In the genomic region with DNA sequence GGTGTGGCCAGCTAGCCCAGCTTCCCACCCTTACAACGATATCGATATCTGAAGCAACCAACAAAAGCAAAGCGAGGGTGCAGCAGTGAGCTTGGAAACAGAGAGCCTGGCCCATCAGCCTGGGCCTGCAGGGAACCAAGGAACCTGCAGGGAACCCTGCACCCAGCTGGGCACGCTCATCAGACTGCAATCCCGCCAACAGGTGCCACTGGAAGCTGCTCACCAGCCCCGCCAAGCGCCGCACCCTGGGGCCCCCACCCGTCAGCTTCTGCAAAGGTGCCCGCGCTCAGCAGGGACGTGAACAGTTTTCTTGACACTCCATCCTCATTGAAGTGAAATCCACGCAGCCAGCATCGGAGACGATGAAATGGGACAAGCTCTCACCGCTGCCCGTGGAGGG, we compare ENCODE assay signal across 19 cellular contexts.
DNase-seq lines count a peak whose midpoint lies in the region; TF ChIP-seq lines count a peak whose summit lies in the region.
"Had no signal": no experiment of that assay in that cellular context is flagged by ENCODE, and none has a peak within 500 bp of the region (broad histone marks: within the 10 kb centered on the region; RNA-seq: fewer than 3 reads in every experiment).

No MANE protein-coding gene starts in this region.

- no peaks in the 10 kb centered on the region for H3K36me3 ChIP-seq in SJCRH30

- no peak for TF ChIP-seq CTCF in glutamatergic neuron (IDR thresholded peaks at IDR 0.05; ENCODE audit: partially characterized antibody, unreplicated experiment)

- DNase-seq in NCI-H82 (lab: John Stamatoyannopoulos, UW) = peak; percentile 48
- DNase-seq in NCI-H82 treated with DMSO at 0.1 percent for 48 hours (lab: John Stamatoyannopoulos, UW; ENCODE audit: unreplicated experiment) = no peak
- peak; percentile 51 for DNase-seq in COR-L47 (lab: John Stamatoyannopoulos, UW)
- peak; percentile 54 for DNase-seq in NCI-H2171 (lab: John Stamatoyannopoulos, UW)
- DNase-seq in glutamatergic neuron = no peak
- DNase-seq in SJCRH30 = no peak
- no peak for DNase-seq in UCSD-AML1 (lab: John Stamatoyannopoulos, UW; ENCODE audit: unreplicated experiment)
- DNase-seq in SHP77 (lab: John Stamatoyannopoulos, UW) = no peak
- DNase-seq: AML-193; CD4-positive, alpha-beta T cell; DMS153; DMS79; GDM1; HCEC 1CT had no signal

- H3K4me3 Mint-ChIP-seq in glutamatergic neuron (ENCODE audit: unreplicated experiment) = no peak overlapping the region
- H3K4me3 Mint-ChIP-seq: CD4-positive, alpha-beta T cell; GM23338; IgD-negative memory B cell had no signal

- H3K27me3 Mint-ChIP-seq in glutamatergic neuron (ENCODE audit: unreplicated experiment) = peaks cover 35% of the 10 kb centered on the region

- H3K4me1 ChIP-seq in SJCRH30 = no peaks in the 10 kb centered on the region

- peaks cover 28% of the 10 kb centered on the region for H3K4me1 Mint-ChIP-seq in glutamatergic neuron (ENCODE audit: low read depth, unreplicated experiment)
- H3K4me1 Mint-ChIP-seq: IgD-negative memory B cell had no signal

- no peaks in the 10 kb centered on the region for H3K9me3 ChIP-seq in SJCRH30 (replicated peaks)
- H3K9me3 ChIP-seq: A549 had no signal

- no peak overlapping the region for H3K4me3 ChIP-seq in SJCRH30
- H3K4me3 ChIP-seq: A549, GM23338 had no signal

- no peaks in the 10 kb centered on the region for H3K36me3 Mint-ChIP-seq in glutamatergic neuron (ENCODE audit: unreplicated experiment)
- H3K36me3 Mint-ChIP-seq: IgD-negative memory B cell had no signal

- H3K27me3 ChIP-seq in SJCRH30 = peaks cover 67% of the 10 kb centered on the region

- H3K27ac ChIP-seq in SJCRH30 = no peak overlapping the region
- H3K27ac ChIP-seq: 22Rv1, A549, C4-2B had no signal

- peak overlapping the region; percentile 15 for H3K27ac Mint-ChIP-seq in glutamatergic neuron (ENCODE audit: unreplicated experiment)
- H3K27ac Mint-ChIP-seq: CD4-positive, alpha-beta T cell; GM23338; IgD-negative memory B cell had no signal

- H3K9me3 Mint-ChIP-seq in glutamatergic neuron (ENCODE audit: unreplicated experiment) = peaks cover 25% of the 10 kb centered on the region
- H3K9me3 Mint-ChIP-seq: CD4-positive, alpha-beta T cell; GM23338; IgD-negative memory B cell had no signal

Comparison
In these comparisons a context has a peak if more than half of its experiments do, and no peak if none do; other contexts are left out.
1. DNase-seq: peak in NCI-H82 (single experiment), COR-L47 (single experiment) and NCI-H2171 (single experiment); none in NCI-H82 treated with DMSO at 0.1 percent for 48 hours (single experiment), glutamatergic neuron (single experiment), SJCRH30 (0 of 2), UCSD-AML1 (single experiment) and SHP77 (0 of 2).